In the genomic region with DNA sequence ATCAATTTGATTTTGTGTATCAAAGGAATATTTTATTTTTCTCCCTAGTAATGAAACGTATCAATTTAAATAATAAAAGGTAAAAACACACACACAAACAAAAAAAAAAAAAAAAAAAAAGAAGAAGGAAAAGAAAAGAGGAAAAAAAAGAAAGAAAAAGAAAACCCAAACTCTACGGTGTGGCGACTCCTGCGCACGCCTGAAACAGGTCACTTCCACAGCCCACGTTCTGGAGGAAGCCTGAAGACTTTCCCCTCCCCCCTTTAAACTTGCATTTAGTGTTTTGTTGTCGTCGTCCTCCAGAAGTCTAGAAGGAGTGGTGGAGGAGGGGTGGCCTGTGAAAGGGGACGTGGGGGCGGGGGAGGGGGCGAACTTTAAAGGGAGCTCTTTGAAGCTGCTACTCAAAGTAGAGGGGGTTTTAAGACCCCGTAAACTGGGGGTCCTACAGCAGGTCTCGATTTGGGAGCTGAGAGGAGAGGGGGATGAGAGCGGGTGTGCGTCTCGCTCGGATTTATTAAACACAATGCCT, we compare ENCODE assay signal across 8 cellular contexts. TPM values are rescaled to one million over a fixed set of nuclear protein-coding genes. Genes with fewer than 3 reads are reported as not detected.
DNase-seq lines count a peak whose midpoint lies in the region; ATAC-seq and TF ChIP-seq lines count a peak whose summit lies in the region.

No MANE protein-coding gene starts in this region.

- H3K36me3 Mint-ChIP-seq in T-helper 2 cell treated with Interferon-gamma antibody and Interleukin-4, amounts not matched to agents 5 μg/mL and 100 μg/mL, for 36 hours (ENCODE audit: low read depth): peaks cover 5% of the 10 kb centered on the region

- peaks cover 28% of the 10 kb centered on the region for H3K4me1 Mint-ChIP-seq in T-helper 2 cell treated with Interferon-gamma antibody and Interleukin-4, amounts not matched to agents 5 μg/mL and 100 μg/mL, for 36 hours (ENCODE audit: low read depth)

- H3K4me1 ChIP-seq in sigmoid colon: peaks cover 2 to 48% (median 39%) of the 10 kb centered on the region in 4 donors

- peak overlapping the region; percentile 93 for H3K4me3 Mint-ChIP-seq in T-helper 2 cell treated with Interferon-gamma antibody and Interleukin-4, amounts not matched to agents 5 μg/mL and 100 μg/mL, for 36 hours

- no peak for TF ChIP-seq CTCF in sigmoid colon (IDR thresholded peaks at IDR 0.05)

- H3K27me3 ChIP-seq in sigmoid colon: no peaks in the 10 kb centered on the region

- peak overlapping the region; percentile 8 to 92 (median 32) for H3K4me3 ChIP-seq in sigmoid colon

- H3K9me3 ChIP-seq in sigmoid colon: no peaks in the 10 kb centered on the region

- intact Hi-C loops in sigmoid colon (cut with DNase I): loop anchor here (2.0 to 10.0 kb wide), 9 partner anchors 75 to 647 kb away; a partner anchor contains a TSS

- peak; percentile 7 for DNase-seq in stimulated activated CD4-positive, alpha-beta T cell treated with anti-CD3 and anti-CD28 coated beads, Interleukin-12 subunit alpha, Interleukin-12 subunit beta, amount 100 ng/mL, for 4 hours
- DNase-seq in stimulated activated CD4-positive, alpha-beta T cell treated with anti-CD3 and anti-CD28 coated beads, Interleukin-2, amount 100 ng/mL, for 48 hours: no peak
- peak; percentile 13 for DNase-seq in T-helper 2 cell treated with Interferon-gamma antibody and Interleukin-4, amounts not matched to agents 5 μg/mL and 100 μg/mL, for 36 hours (ENCODE audit: low spot score)
- peak; percentile 53 to 61 for DNase-seq in erythroblast (lab: John Stamatoyannopoulos, UW)
- no peak for DNase-seq in sigmoid colon
- DNase-seq in NCI-H510A treated with DMSO at 0.1 percent for 48 hours (lab: John Stamatoyannopoulos, UW): no peak
- no peak for DNase-seq in left lobe of liver (ENCODE audit: low spot score)

- WGBS in sigmoid colon, 2 donors: 1% methylated on average over 17 of the region's 17 CpGs

- H3K27ac ChIP-seq in sigmoid colon: peak overlapping the region; percentile 87 to 99 (median 96)

- H3K27me3 Mint-ChIP-seq in T-helper 2 cell treated with Interferon-gamma antibody and Interleukin-4, amounts not matched to agents 5 μg/mL and 100 μg/mL, for 36 hours (ENCODE audit: low read depth): peaks cover 52% of the 10 kb centered on the region

- no peaks in the 10 kb centered on the region for H3K9me3 Mint-ChIP-seq in T-helper 2 cell treated with Interferon-gamma antibody and Interleukin-4, amounts not matched to agents 5 μg/mL and 100 μg/mL, for 36 hours

- ATAC-seq in GM19395 (IDR thresholded peaks at IDR 0.05; ENCODE audit: unreplicated experiment) (no peak), left lobe of liver (no peak)

- peak overlapping the region; percentile 99 for H3K27ac Mint-ChIP-seq in T-helper 2 cell treated with Interferon-gamma antibody and Interleukin-4, amounts not matched to agents 5 μg/mL and 100 μg/mL, for 36 hours

- no peak for TF ChIP-seq EP300 in sigmoid colon (IDR thresholded peaks at IDR 0.05)

- TF ChIP-seq POLR2A in erythroblast (IDR thresholded peaks at IDR 0.05; ENCODE audit: low read length) (no peak), sigmoid colon (IDR thresholded peaks at IDR 0.05) (no peak)

- no peaks in the 10 kb centered on the region for H3K36me3 ChIP-seq in sigmoid colon

RNA-seq across cellular contexts. Expression of a gene that starts 2.3 kb away (rescaled TPM):
- total RNA-seq in sigmoid colon: 10 to 100 TPM; 49.5 to 82.0 (median 58.8) TPM
- 10 to 100 TPM; 16.8 to 39.3 (median 21.0) TPM for polyA plus RNA-seq in sigmoid colon
- 7.0 TPM for total RNA-seq in left lobe of liver

Comparison
In these comparisons a context has a peak if more than half of its experiments do, and no peak if none do; other contexts are left out.
1. DNase-seq: peak in stimulated activated CD4-positive, alpha-beta T cell treated with anti-CD3 and anti-CD28 coated beads, Interleukin-12 subunit alpha, Interleukin-12 subunit beta, amount 100 ng/mL, for 4 hours (single experiment), T-helper 2 cell treated with Interferon-gamma antibody and Interleukin-4, amounts not matched to agents 5 μg/mL and 100 μg/mL, for 36 hours (single experiment) and erythroblast (2 of 2); none in stimulated activated CD4-positive, alpha-beta T cell treated with anti-CD3 and anti-CD28 coated beads, Interleukin-2, amount 100 ng/mL, for 48 hours (0 of 2), sigmoid colon (single experiment), NCI-H510A treated with DMSO at 0.1 percent for 48 hours (single experiment) and left lobe of liver (single experiment).